Comparison of ENCODE assay signal across 8 cellular contexts in the genomic region with DNA sequence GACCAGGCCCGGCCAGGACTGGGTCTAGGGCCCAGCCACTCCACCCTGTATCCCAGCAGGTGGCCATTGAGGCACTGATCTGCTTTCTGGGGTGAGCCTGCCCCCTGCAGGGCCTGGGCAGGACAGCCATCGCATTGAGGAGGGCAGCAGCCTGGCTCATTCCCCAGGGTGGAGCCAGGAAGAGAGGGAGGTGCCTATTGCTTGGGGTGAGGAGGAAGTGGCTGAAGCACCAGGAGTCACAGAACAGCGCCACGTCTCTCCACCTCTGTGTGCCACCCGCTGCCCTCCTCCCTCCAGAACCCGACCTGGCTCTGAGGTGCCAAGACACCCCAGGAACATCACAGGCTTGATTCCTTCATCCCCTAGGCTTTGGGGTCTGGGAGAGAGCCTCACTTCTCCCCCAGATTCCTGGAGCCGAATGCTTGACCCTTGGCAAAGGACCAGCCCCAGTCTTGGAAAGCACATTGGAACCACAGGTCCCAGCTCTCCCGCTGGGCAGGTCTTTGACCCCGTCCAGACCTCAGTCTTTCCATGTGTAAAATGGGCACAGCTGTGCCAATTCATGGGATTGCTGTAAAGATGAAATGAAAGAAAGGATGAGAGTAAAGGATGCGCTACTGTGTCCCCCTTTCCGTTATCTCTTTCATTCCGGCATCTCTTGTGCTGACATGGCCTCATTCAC. TPM values are rescaled to one million over a fixed set of nuclear protein-coding genes. Genes with fewer than 3 reads are reported as not detected.
A peak's percentile ranks its signal among the peaks of the same experiment; 100 is the strongest.
DNase-seq lines count a peak whose midpoint lies in the region; ATAC-seq, FAIRE-seq and TF ChIP-seq lines count a peak whose summit lies in the region.

No MANE protein-coding gene starts in this region.

- ATAC-seq in A549 (peak; percentile 91 to 99), psoas muscle (peak; percentile 77 to 84 (median 80)), HG03469 (IDR thresholded peaks at IDR 0.05; ENCODE audit: unreplicated experiment) (no peak)

- H3K36me3 Mint-ChIP-seq in activated T-helper 2 cell treated with anti-CD3 and anti-CD28 coated beads, Interferon-gamma antibody, Interleukin-2, Interleukin-4, amounts not matched to agents 10 μg/mL and 5 μg/mL and 100 μg/mL, durations not matched to agents 14 hours and 24 hours and 36 hours (ENCODE audit: low read depth), result no peaks in the 10 kb centered on the region

- CTCF ChIA-PET in A549 (lab: Yijun Ruan, JAX), result interaction anchor here (0.8 to 13.1 kb wide), 30 partner anchors 10 to 640 kb away, joined by 3 to 119 read pairs (median 5); partner anchors contain the start of genes KRT13 and KRTAP2-3

- H3K4me3 Mint-ChIP-seq in activated T-helper 2 cell treated with anti-CD3 and anti-CD28 coated beads, Interferon-gamma antibody, Interleukin-2, Interleukin-4, amounts not matched to agents 10 μg/mL and 5 μg/mL and 100 μg/mL, durations not matched to agents 14 hours and 24 hours and 36 hours (ENCODE audit: low read depth), result no peak overlapping the region

- FAIRE-seq in A549 (lab: Jason Lieb, UNC) (peak; percentile 73), GM12891 (lab: Jason Lieb, UNC) (peak; percentile 56)

- 44% methylated on average over 11 of the region's 12 CpGs for WGBS in A549 (ENCODE audit: missing lambda C conversion rate)
- 64 to 71% (median 71%) methylated on average over 11 to 12 of the region's 12 CpGs for WGBS in psoas muscle, 3 donors

- H3K4me3 ChIP-seq in A549, result no peak overlapping the region
- no peak overlapping the region for H3K4me3 ChIP-seq in psoas muscle

- peaks cover 27% of the 10 kb centered on the region for H3K4me1 ChIP-seq in A549
- no peaks in the 10 kb centered on the region for H3K4me1 ChIP-seq in psoas muscle

- H3K27ac ChIP-seq in A549 (peak overlapping the region; percentile 76 to 88), psoas muscle (no peak overlapping the region)

- DNase-seq in A549 (ENCODE audit: low read depth in 1 of 2, low spot score in 1 of 2) (peak; percentile 91 to 95), GM12891 (ENCODE audit: insufficient read length, low spot score) (peak; percentile 66), HT-29 (ENCODE audit: low spot score) (peak; percentile 90), SHP77 (lab: John Stamatoyannopoulos, UW) (peak; percentile 32 to 36), globus pallidus (ENCODE audit: low spot score) (peak; percentile 31), psoas muscle (peak; percentile 61 to 76)
- DNase-seq in activated T-helper 2 cell treated with anti-CD3 and anti-CD28 coated beads, Interferon-gamma antibody, Interleukin-2, Interleukin-4, amounts not matched to agents 10 μg/mL and 5 μg/mL and 100 μg/mL, durations not matched to agents 14 hours and 24 hours and 36 hours (ENCODE audit: low spot score), result peak; percentile 61

- TF ChIP-seq CTCF in A549 (IDR thresholded peaks at IDR 0.05) (peak; percentile 80), psoas muscle (IDR thresholded peaks at IDR 0.05) (peak; percentile 49)

- no peaks in the 10 kb centered on the region for H3K27me3 Mint-ChIP-seq in activated T-helper 2 cell treated with anti-CD3 and anti-CD28 coated beads, Interferon-gamma antibody, Interleukin-2, Interleukin-4, amounts not matched to agents 10 μg/mL and 5 μg/mL and 100 μg/mL, durations not matched to agents 14 hours and 24 hours and 36 hours (ENCODE audit: low read depth)

- POLR2A ChIA-PET in A549 (lab: Yijun Ruan, JAX), result no interaction called here

- H3K4me2 ChIP-seq in A549, result peak overlapping the region; percentile 72

- no peak for TF ChIP-seq EP300 in A549 (IDR thresholded peaks at IDR 0.05)

- no peaks in the 10 kb centered on the region for H3K9me3 Mint-ChIP-seq in activated T-helper 2 cell treated with anti-CD3 and anti-CD28 coated beads, Interferon-gamma antibody, Interleukin-2, Interleukin-4, amounts not matched to agents 10 μg/mL and 5 μg/mL and 100 μg/mL, durations not matched to agents 14 hours and 24 hours and 36 hours

- no peak overlapping the region for H3K27ac Mint-ChIP-seq in activated T-helper 2 cell treated with anti-CD3 and anti-CD28 coated beads, Interferon-gamma antibody, Interleukin-2, Interleukin-4, amounts not matched to agents 10 μg/mL and 5 μg/mL and 100 μg/mL, durations not matched to agents 14 hours and 24 hours and 36 hours

- no peaks in the 10 kb centered on the region for H3K36me3 ChIP-seq in psoas muscle (ENCODE audit: insufficient read depth in 1 of 2, low read depth in 1 of 2)

- peaks cover 0 to 3% (median 3%) of the 10 kb centered on the region in 3 donors for H3K27me3 ChIP-seq in psoas muscle (ENCODE audit: insufficient read depth in 3 of 3, low read length in 2 of 3)

- H3K9me3 ChIP-seq in A549, result no peaks in the 10 kb centered on the region
- no peaks in the 10 kb centered on the region for H3K9me3 ChIP-seq in psoas muscle

- intact Hi-C loops in activated T-helper 2 cell treated with anti-CD3 and anti-CD28 coated beads, Interferon-gamma antibody, Interleukin-2, Interleukin-4, amounts not matched to agents 10 μg/mL and 5 μg/mL and 100 μg/mL, durations not matched to agents 14 hours and 24 hours and 36 hours (cut with micrococcal nuclease), result no loop called here
- intact Hi-C loops in psoas muscle (cut with DNase I), result no loop called here

- H3K4me1 Mint-ChIP-seq in activated T-helper 2 cell treated with anti-CD3 and anti-CD28 coated beads, Interferon-gamma antibody, Interleukin-2, Interleukin-4, amounts not matched to agents 10 μg/mL and 5 μg/mL and 100 μg/mL, durations not matched to agents 14 hours and 24 hours and 36 hours (ENCODE audit: low read depth), result peaks cover 7% of the 10 kb centered on the region

- TF ChIP-seq POLR2A in A549 (IDR thresholded peaks at IDR 0.05; ENCODE audit: low read length), result peak; percentile 43
- TF ChIP-seq POLR2A in GM12891 (IDR thresholded peaks at IDR 0.05; ENCODE audit: low read depth, low read length), result no peak

- peak; percentile 89 to 92 for TF ChIP-seq RAD21 in A549 (conservative IDR thresholded peaks at IDR 0.05 in 1 of 2, IDR thresholded peaks at IDR 0.05 in 1 of 2)

RNA-seq across cellular contexts. Expression of gene KRT36, which starts 7.2 kb away (rescaled TPM):
- polyA plus RNA-seq in A549 (2011; rRNA removed) (not detected in 2 replicates), A549 (2017; fragmentation: RNase III; extraction: RNeasy Plus Mini Kit Qiagen cat#74134 plus additional on column Dnase treatment) (not detected in 3 replicates), psoas muscle (under 1 TPM in 1 of 3 donors, not detected in 2; 0.04 TPM)
- polyA plus RNA-seq in A549 (2012; cell fraction: cytosol; rRNA removed), result not detected in 2 replicates
- polyA plus RNA-seq in A549 (2012; cell fraction: nucleus; rRNA removed), result not detected in 2 replicates
- not detected in 2 replicates for polyA minus RNA-seq in A549 (2011; rRNA and poly(A)+ RNA removed)
- polyA plus RNA-seq in GM12891 (2012; ENCODE audit: low read depth, missing spikeins), result not detected
- total RNA-seq in HT-29 (2014; rRNA removed; shearing (Covaris generic)), result not detected in 2 replicates
- not detected in 2 replicates for total RNA-seq in activated T-helper 2 cell treated with anti-CD3 and anti-CD28 coated beads, Interferon-gamma antibody, Interleukin-2, Interleukin-4, amounts not matched to agents 10 μg/mL and 5 μg/mL and 100 μg/mL, durations not matched to agents 14 hours and 24 hours and 36 hours
- total RNA-seq in psoas muscle, result not detected

RNA-seq across cellular contexts. Expression of gene KRT13, which starts 8.5 kb away (rescaled TPM):
- polyA plus RNA-seq in A549 (2011; rRNA removed) (0.06 and 0.08 TPM in 2 replicates), A549 (2017; fragmentation: RNase III; extraction: RNeasy Plus Mini Kit Qiagen cat#74134 plus additional on column Dnase treatment) (not detected in 3 replicates), psoas muscle (1 to 10 TPM in 2 of 3 donors, under 1 TPM in 1; 0.13 to 3.3 (median 2.8) TPM)
- 0.03 and 0.05 TPM in 2 replicates for polyA plus RNA-seq in A549 (2012; cell fraction: cytosol; rRNA removed)
- 0.17 TPM in 1 of 2 replicates, not detected in the other for polyA plus RNA-seq in A549 (2012; cell fraction: nucleus; rRNA removed)
- not detected in 2 replicates for polyA minus RNA-seq in A549 (2011; rRNA and poly(A)+ RNA removed)
- not detected for polyA plus RNA-seq in GM12891 (2012; ENCODE audit: low read depth, missing spikeins)
- total RNA-seq in HT-29 (2014; rRNA removed; shearing (Covaris generic)), result 35.5 and 45.8 TPM in 2 replicates
- total RNA-seq in activated T-helper 2 cell treated with anti-CD3 and anti-CD28 coated beads, Interferon-gamma antibody, Interleukin-2, Interleukin-4, amounts not matched to agents 10 μg/mL and 5 μg/mL and 100 μg/mL, durations not matched to agents 14 hours and 24 hours and 36 hours, result not detected in 2 replicates
- total RNA-seq in psoas muscle, result 1 to 10 TPM in 2 of 4 donors, not detected in 2; 1.3 to 2.7 TPM

RNA-seq across cellular contexts. Expression of gene KRT35, which starts 16.0 kb away (rescaled TPM):
- not detected in 2 replicates for polyA plus RNA-seq in A549 (2011; rRNA removed)
- polyA plus RNA-seq in A549 (2012; cell fraction: cytosol; rRNA removed), result not detected in 2 replicates
- not detected in 2 replicates for polyA plus RNA-seq in A549 (2012; cell fraction: nucleus; rRNA removed)
- not detected in 3 replicates for polyA plus RNA-seq in A549 (2017; fragmentation: RNase III; extraction: RNeasy Plus Mini Kit Qiagen cat#74134 plus additional on column Dnase treatment)
- polyA minus RNA-seq in A549 (2011; rRNA and poly(A)+ RNA removed), result not detected in 2 replicates
- not detected for polyA plus RNA-seq in GM12891 (2012; ENCODE audit: low read depth, missing spikeins)
- total RNA-seq in HT-29 (2014; rRNA removed; shearing (Covaris generic)), result not detected in 2 replicates
- total RNA-seq in activated T-helper 2 cell treated with anti-CD3 and anti-CD28 coated beads, Interferon-gamma antibody, Interleukin-2, Interleukin-4, amounts not matched to agents 10 μg/mL and 5 μg/mL and 100 μg/mL, durations not matched to agents 14 hours and 24 hours and 36 hours, result not detected in 2 replicates
- not detected for total RNA-seq in psoas muscle
- polyA plus RNA-seq in psoas muscle, result not detected

RNA-seq across cellular contexts. Expression of gene KRT15, which starts 21.7 kb away (rescaled TPM):
- polyA plus RNA-seq in A549 (2011; rRNA removed) (2.1 and 2.6 TPM in 2 replicates), A549 (2017; fragmentation: RNase III; extraction: RNeasy Plus Mini Kit Qiagen cat#74134 plus additional on column Dnase treatment) (0.54 to 1.4 TPM (median 0.62 TPM) in 3 replicates), psoas muscle (under 1 TPM; 0.08 to 0.56 (median 0.26) TPM)
- 2.3 and 3.1 TPM in 2 replicates for polyA plus RNA-seq in A549 (2012; cell fraction: cytosol; rRNA removed)
- 3.9 and 4.0 TPM in 2 replicates for polyA plus RNA-seq in A549 (2012; cell fraction: nucleus; rRNA removed)
- 0.15 and 0.74 TPM in 2 replicates for polyA minus RNA-seq in A549 (2011; rRNA and poly(A)+ RNA removed)
- polyA plus RNA-seq in GM12891 (2012; ENCODE audit: low read depth, missing spikeins), result not detected
- 14.1 and 15.9 TPM in 2 replicates for total RNA-seq in HT-29 (2014; rRNA removed; shearing (Covaris generic))
- total RNA-seq in activated T-helper 2 cell treated with anti-CD3 and anti-CD28 coated beads, Interferon-gamma antibody, Interleukin-2, Interleukin-4, amounts not matched to agents 10 μg/mL and 5 μg/mL and 100 μg/mL, durations not matched to agents 14 hours and 24 hours and 36 hours, result not detected in 2 replicates
- under 1 TPM in 1 of 4 donors, not detected in 3; 0.11 TPM for total RNA-seq in psoas muscle

RNA-seq across cellular contexts. Expression of gene KRT32, which starts 29.8 kb away (rescaled TPM):
- polyA plus RNA-seq in A549 (2011; rRNA removed) (not detected in 2 replicates), A549 (2017; fragmentation: RNase III; extraction: RNeasy Plus Mini Kit Qiagen cat#74134 plus additional on column Dnase treatment) (not detected in 3 replicates), psoas muscle (under 1 TPM in 2 of 3 donors, not detected in 1; 0.12 to 0.31 TPM)
- not detected in 2 replicates for polyA plus RNA-seq in A549 (2012; cell fraction: cytosol; rRNA removed)
- polyA plus RNA-seq in A549 (2012; cell fraction: nucleus; rRNA removed), result not detected in 2 replicates
- not detected in 2 replicates for polyA minus RNA-seq in A549 (2011; rRNA and poly(A)+ RNA removed)
- polyA plus RNA-seq in GM12891 (2012; ENCODE audit: low read depth, missing spikeins), result not detected
- total RNA-seq in HT-29 (2014; rRNA removed; shearing (Covaris generic)), result not detected in 2 replicates
- not detected in 2 replicates for total RNA-seq in activated T-helper 2 cell treated with anti-CD3 and anti-CD28 coated beads, Interferon-gamma antibody, Interleukin-2, Interleukin-4, amounts not matched to agents 10 μg/mL and 5 μg/mL and 100 μg/mL, durations not matched to agents 14 hours and 24 hours and 36 hours
- total RNA-seq in psoas muscle, result under 1 TPM in 1 of 4 donors, not detected in 3; 0.15 TPM

Comparison
In these comparisons a context has a peak if more than half of its experiments do, and no peak if none do; other contexts are left out.
1. DNase-seq: peak in every context shown above with its lines; median percentile 93 in A549; 90 in HT-29; 68 in psoas muscle; 66 in GM12891; 61 in activated T-helper 2 cell treated with anti-CD3 and anti-CD28 coated beads, Interferon-gamma antibody, Interleukin-2, Interleukin-4, amounts not matched to agents 10 μg/mL and 5 μg/mL and 100 μg/mL, durations not matched to agents 14 hours and 24 hours and 36 hours; 34 in SHP77; 31 in globus pallidus.